Comparison of ENCODE assay signal across 12 cellular contexts in genomic region chr21:38817371-38818335, GRCh38. TPM values are rescaled to one million over a fixed set of nuclear protein-coding genes. Genes with fewer than 3 reads are reported as not detected.
A peak's percentile ranks its signal among the peaks of the same experiment; 100 is the strongest.
DNase-seq lines count a peak whose midpoint lies in the region; ATAC-seq and TF ChIP-seq lines count a peak whose summit lies in the region.
"Had no signal": no experiment of that assay in that cellular context is flagged by ENCODE, and none has a peak within 500 bp of the region (broad histone marks: within the 10 kb centered on the region; RNA-seq: fewer than 3 reads in every experiment).

No MANE protein-coding gene starts in this region.

- POLR2A ChIA-PET in BJ (lab: Charles Lee) (no interaction called here), OCI-LY7 (lab: Charles Lee) (interaction anchor here (0.5 kb wide), 1 partner anchor 10 kb away, joined by 4 read pairs; no protein-coding TSS in a partner anchor)

- no peaks in the 10 kb centered on the region for H3K9me2 ChIP-seq in OCI-LY7 (ENCODE audit: insufficient read depth, low read length)

- no TSS peak for BruUV-seq in OCI-LY7 (replicated peaks; lab: Mats Ljungman, UMichigan)

- H3K27me3 ChIP-seq in BJ (ENCODE audit: control insufficient read depth, insufficient read depth, low read length) (no peaks in the 10 kb centered on the region), SJSA1 (replicated peaks) (no peaks in the 10 kb centered on the region), rectal smooth muscle tissue (ENCODE audit: control insufficient read depth, insufficient read depth, low read length) (no peaks in the 10 kb centered on the region)
- H3K27me3 ChIP-seq: neutrophil had no signal

- peaks cover 22% of the 10 kb centered on the region for H3K4me1 Mint-ChIP-seq in activated T-cell treated with anti-CD3 and anti-CD28 coated beads, Interleukin-2, amount 50 U/mL, for 72 hours (ENCODE audit: low read depth)

- no peak overlapping the region for H3K4me3 Mint-ChIP-seq in activated T-cell treated with anti-CD3 and anti-CD28 coated beads, Interleukin-2, amount 50 U/mL, for 72 hours
- H3K4me3 Mint-ChIP-seq: CD4-positive, alpha-beta memory T cell had no signal

- H3K9ac ChIP-seq in rectal smooth muscle tissue (ENCODE audit: low read length) = no peak overlapping the region

- H3K36me3 ChIP-seq in BJ (ENCODE audit: control insufficient read depth, insufficient read depth, low read length) = peaks cover 37% of the 10 kb centered on the region
- peaks cover 95% of the 10 kb centered on the region for H3K36me3 ChIP-seq in SJSA1
- H3K36me3 ChIP-seq in rectal smooth muscle tissue (ENCODE audit: control insufficient read depth, insufficient read depth, low read length) = peaks cover 65% of the 10 kb centered on the region
- H3K36me3 ChIP-seq in OCI-LY7 (ENCODE audit: insufficient read depth, low read length) = peaks cover 95% of the 10 kb centered on the region

- H2AFZ ChIP-seq in OCI-LY7 (ENCODE audit: low read length) = no peak overlapping the region

- TF ChIP-seq CTCF in BJ (IDR thresholded peaks at IDR 0.05; ENCODE audit: insufficient read depth, low read depth, low read length) (no peak), fibroblast of villous mesenchyme (IDR thresholded peaks at IDR 0.05; ENCODE audit: insufficient read depth, low read depth, low read length) (no peak), OCI-LY7 (conservative IDR thresholded peaks at IDR 0.05; ENCODE audit: low read length) (no peak)

- peaks cover 44 to 71% of the 10 kb centered on the region in 2 donors for H3K36me3 Mint-ChIP-seq in activated T-cell treated with anti-CD3 and anti-CD28 coated beads, Interleukin-2, amount 50 U/mL, for 72 hours (ENCODE audit: insufficient read depth in 2 of 2)

- H3K79me2 ChIP-seq in OCI-LY7 (ENCODE audit: insufficient read depth, low read depth, low read length) = no peaks in the 10 kb centered on the region

- no peaks in the 10 kb centered on the region for H4K20me1 ChIP-seq in OCI-LY7 (ENCODE audit: insufficient read depth, low read length)

- H3K4me3 ChIP-seq in BJ (ENCODE audit: low read depth, low read length) (no peak overlapping the region), SJSA1 (no peak overlapping the region), fibroblast of villous mesenchyme (ENCODE audit: low read depth, low read length) (no peak overlapping the region), rectal smooth muscle tissue (ENCODE audit: low read length) (no peak overlapping the region), OCI-LY7 (ENCODE audit: low read depth, low read length, poor library complexity, severe bottlenecking) (no peak overlapping the region)

- H3K9me3 ChIP-seq in SJSA1 (replicated peaks) = no peaks in the 10 kb centered on the region
- H3K9me3 ChIP-seq in OCI-LY7 (ENCODE audit: low read length) = no peaks in the 10 kb centered on the region
- H3K9me3 ChIP-seq: neutrophil had no signal

- H3K27ac ChIP-seq in SJSA1 = 0 out of 2 replicates have a peak overlapping the region, but pooled peaks have one; percentile 12
- peak overlapping the region; percentile 57 for H3K27ac ChIP-seq in rectal smooth muscle tissue (ENCODE audit: low read depth, low read length)
- no peak overlapping the region for H3K27ac ChIP-seq in OCI-LY7 (ENCODE audit: low read depth, low read length, poor library complexity, severe bottlenecking)
- H3K27ac ChIP-seq: neutrophil had no signal

- H3K9me3 Mint-ChIP-seq in activated T-cell treated with anti-CD3 and anti-CD28 coated beads, Interleukin-2, amount 50 U/mL, for 72 hours = no peaks in the 10 kb centered on the region

- ATAC-seq in activated T-cell treated with anti-CD3 and anti-CD28 coated beads, Interleukin-2, amount 50 U/mL, for 72 hours (replicated peaks in 1 of 2) = no peak

- H3K4me1 ChIP-seq in SJSA1 (replicated peaks) (peaks cover 80% of the 10 kb centered on the region), rectal smooth muscle tissue (ENCODE audit: control insufficient read depth, insufficient read depth, low read length) (peaks cover 20% of the 10 kb centered on the region), OCI-LY7 (ENCODE audit: insufficient read depth, low read length, poor library complexity, severe bottlenecking) (no peaks in the 10 kb centered on the region)

- no peak overlapping the region for H3K27ac Mint-ChIP-seq in activated T-cell treated with anti-CD3 and anti-CD28 coated beads, Interleukin-2, amount 50 U/mL, for 72 hours

- no peak overlapping the region for H3K4me2 ChIP-seq in OCI-LY7 (ENCODE audit: low read length)

- no peaks in the 10 kb centered on the region for H3K27me3 Mint-ChIP-seq in activated T-cell treated with anti-CD3 and anti-CD28 coated beads, Interleukin-2, amount 50 U/mL, for 72 hours (ENCODE audit: low read depth)
- H3K27me3 Mint-ChIP-seq: CD4-positive, alpha-beta memory T cell had no signal

- CTCF ChIA-PET in BJ (lab: Yijun Ruan, JAX) = interaction anchor here (0.6 to 1.7 kb wide), 6 partner anchors 9 to 321 kb away, joined by 3 to 6 read pairs (median 4); partner anchors contain the start of gene ETS2
- CTCF ChIA-PET in OCI-LY7 (lab: Charles Lee; ENCODE audit: unreplicated experiment) = no interaction called here

- DNase-seq in BJ (ENCODE audit: low read depth) = peak; percentile 19
- no peak for DNase-seq in SJSA1 (ENCODE audit: low read depth in 1 of 2, low spot score in 2 of 2)
- peak; percentile 74 for DNase-seq in fibroblast of villous mesenchyme (ENCODE audit: low read depth)
- no peak for DNase-seq in NCI-H748 treated with DMSO at 0.1 percent for 48 hours (lab: John Stamatoyannopoulos, UW)
- DNase-seq in NCI-H82 (lab: John Stamatoyannopoulos, UW) = no peak
- no peak for DNase-seq in OCI-LY7 (ENCODE audit: low spot score)
- DNase-seq in activated T-cell treated with anti-CD3 and anti-CD28 coated beads, Interleukin-2, amount 50 U/mL, for 72 hours = no peak
- DNase-seq: CD4-positive, alpha-beta memory T cell; NCI-H1105; SIG-M5 had no signal

- intact Hi-C loops in OCI-LY7 (cut with micrococcal nuclease; ENCODE audit: unreplicated experiment) = no loop called here

RNA-seq across cellular contexts. Expression of gene ETS2, which starts 11.9 kb away (rescaled TPM):
- polyA plus RNA-seq in BJ (2011; rRNA removed) = 14.1 and 18.8 TPM in 2 replicates
- 11.4 and 15.7 TPM in 2 replicates for polyA minus RNA-seq in BJ (2011; rRNA and poly(A)+ RNA removed)
- 44.4 and 48.2 TPM in 2 replicates for total RNA-seq in SJSA1 (2014; rRNA removed; shearing (Covaris generic))
- total RNA-seq in fibroblast of villous mesenchyme = 36.7 and 45.8 TPM in 2 replicates
- total RNA-seq in OCI-LY7 (2014; rRNA removed; shearing (Covaris generic)) = 9.8 and 10.3 TPM in 2 replicates
- total RNA-seq in OCI-LY7 (2022) = 23.1 and 24.1 TPM in 2 replicates
- 100 to 1,000 TPM; 122 to 134 TPM for total RNA-seq in activated T-cell treated with anti-CD3 and anti-CD28 coated beads, Interleukin-2, amount 50 U/mL, for 72 hours

Comparison
In these comparisons a context has a peak if more than half of its experiments do, and no peak if none do; other contexts are left out.
1. DNase-seq: peak in BJ (single experiment) and fibroblast of villous mesenchyme (single experiment); none in SJSA1 (0 of 2), NCI-H748 treated with DMSO at 0.1 percent for 48 hours (single experiment), NCI-H82 (single experiment), OCI-LY7 (single experiment) and activated T-cell treated with anti-CD3 and anti-CD28 coated beads, Interleukin-2, amount 50 U/mL, for 72 hours (0 of 2).